In genomic region chr16:62720651-62721050, GRCh38 we compare ENCODE assay signal across 34 cellular contexts.
"Had no signal": no experiment of that assay in that cellular context is flagged by ENCODE, and none has a peak within 500 bp of the region (broad histone marks: within the 10 kb centered on the region; RNA-seq: fewer than 3 reads in every experiment).

No MANE protein-coding gene starts in this region.

- H3K27me3 ChIP-seq: MG63 had no signal

- H3K36me3 ChIP-seq: MG63 had no signal

- DNase-seq: Karpas-422, Kasumi-1, MG63, MM.1S, MV-4-11, NCI-H1048, NCI-H1092, NCI-H1092 treated with DMSO at 0.1 percent for 48 hours, NCI-H1105, NCI-H1105 treated with DMSO at 0.1 percent for 48 hours, NCI-H1417, NCI-H1417 treated with DMSO at 0.1 percent for 48 hours, NCI-H1436, NCI-H1436 treated with DMSO at 0.1 percent for 48 hours, NCI-H146, NCI-H1694, NCI-H1694 treated with DMSO at 0.1 percent for 48 hours, NCI-H187, NCI-H187 treated with DMSO at 0.1 percent for 48 hours, NCI-H1930, NCI-H2029, NCI-H2029 treated with DMSO at 0.1 percent for 48 hours, NCI-H2081, NCI-H2081 treated with DMSO at 0.1 percent for 48 hours, NCI-H2107, NCI-H2171, NCI-H2171 treated with DMSO at 0.1 percent for 48 hours, NCI-H2227 treated with DMSO at 0.1 percent for 48 hours, NCI-H226, NCI-H345, NCI-H446, NCI-H446 treated with DMSO at 0.1 percent for 48 hours, NCI-H510A, NCI-H510A treated with DMSO at 0.1 percent for 48 hours had no signal

- H3K9me3 ChIP-seq: MG63 had no signal

- H3K4me3 ChIP-seq: MG63 had no signal
